8 cellular contexts compared by ENCODE assay signal in genomic region chr2:196336715-196337617, GRCh38.
DNase-seq lines count a peak whose midpoint lies in the region; ATAC-seq and TF ChIP-seq lines count a peak whose summit lies in the region.

No MANE protein-coding gene starts in this region.

- no peaks in the 10 kb centered on the region for H3K9me2 ChIP-seq in hepatocyte (replicated peaks; ENCODE audit: insufficient read depth)

- 79% methylated on average over 6 of the region's 6 CpGs for WGBS in hepatocyte (ENCODE audit: low lambda C conversion rate, missing lambda C conversion rate)
- 58 to 68% methylated on average over 6 of the region's 6 CpGs for WGBS in thyroid gland, 2 donors

- H3K79me2 ChIP-seq in hepatocyte: no peaks in the 10 kb centered on the region

- no peak overlapping the region for H3K27ac ChIP-seq in hepatocyte
- H3K27ac ChIP-seq in thyroid gland: no peak overlapping the region

- H3K27me3 ChIP-seq in hepatocyte: no peaks in the 10 kb centered on the region
- H3K27me3 ChIP-seq in thyroid gland: no peaks in the 10 kb centered on the region

- no peak overlapping the region for H2AFZ ChIP-seq in hepatocyte

- no peak overlapping the region for H3K27ac Mint-ChIP-seq in activated naive CD4-positive, alpha-beta T cell treated with anti-CD3 and anti-CD28 coated beads, Interleukin-2, amount 50 U/mL, for 72 hours

- TF ChIP-seq POLR2A in thyroid gland (IDR thresholded peaks at IDR 0.05): no peak

- peak; percentile 49 for ATAC-seq in GM18858 (IDR thresholded peaks at IDR 0.05; ENCODE audit: unreplicated experiment)
- ATAC-seq in activated naive CD4-positive, alpha-beta T cell treated with anti-CD3 and anti-CD28 coated beads, Interleukin-2, amount 50 U/mL, for 72 hours: peak; percentile 44 to 54

- H3K4me3 ChIP-seq in hepatocyte: no peak overlapping the region
- H3K4me3 ChIP-seq in thyroid gland (replicated peaks in 1 of 3): no peak overlapping the region

- H3K9me3 Mint-ChIP-seq in activated naive CD4-positive, alpha-beta T cell treated with anti-CD3 and anti-CD28 coated beads, Interleukin-2, amount 50 U/mL, for 72 hours: no peaks in the 10 kb centered on the region

- TF ChIP-seq CTCF in hepatocyte (IDR thresholded peaks at IDR 0.05; ENCODE audit: poor library complexity): peak; percentile 65
- peak in 4 of 6 experiments; percentile 15 to 50 (median 24) for TF ChIP-seq CTCF in thyroid gland (IDR thresholded peaks at IDR 0.05)

- no peaks in the 10 kb centered on the region for H4K20me1 ChIP-seq in hepatocyte (ENCODE audit: insufficient read depth, poor library complexity, severe bottlenecking)

- DNase-seq in AG20443 (ENCODE audit: low spot score): peak; percentile 67
- DNase-seq in NCI-H2227 (lab: John Stamatoyannopoulos, UW; ENCODE audit: unreplicated experiment): peak; percentile 64
- peak in 1 of 2 donors; percentile 20 for DNase-seq in activated naive CD4-positive, alpha-beta T cell treated with anti-CD3 and anti-CD28 coated beads, Interleukin-2, amount 50 U/mL, for 72 hours (ENCODE audit: low spot score in 2 of 2)
- DNase-seq in hepatocyte (ENCODE audit: low spot score): peak; percentile 53
- no peak for DNase-seq in thyroid gland
- no peak for DNase-seq in retina
- DNase-seq in DMS79 (lab: John Stamatoyannopoulos, UW): no peak

- H3K9me3 ChIP-seq in hepatocyte (ENCODE audit: low read depth) (no peaks in the 10 kb centered on the region), thyroid gland (no peaks in the 10 kb centered on the region)

- intact Hi-C loops in thyroid gland (cut with DNase I): loop anchor here (5.0 kb wide), 1 partner anchor 260 kb away; no protein-coding TSS in a partner anchor

- H3K4me2 ChIP-seq in hepatocyte: no peak overlapping the region

- H3K4me1 ChIP-seq in hepatocyte (ENCODE audit: insufficient read depth): no peaks in the 10 kb centered on the region
- no peaks in the 10 kb centered on the region for H3K4me1 ChIP-seq in thyroid gland

- no peaks in the 10 kb centered on the region for H3K36me3 Mint-ChIP-seq in activated naive CD4-positive, alpha-beta T cell treated with anti-CD3 and anti-CD28 coated beads, Interleukin-2, amount 50 U/mL, for 72 hours

- no peaks in the 10 kb centered on the region for H3K36me3 ChIP-seq in hepatocyte (replicated peaks; ENCODE audit: insufficient read depth, low read depth)
- H3K36me3 ChIP-seq in thyroid gland: no peaks in the 10 kb centered on the region

Comparison
In these comparisons a context has a peak if more than half of its experiments do, and no peak if none do; other contexts are left out.
1. DNase-seq: peak in AG20443 (single experiment), NCI-H2227 (single experiment) and hepatocyte (single experiment); none in thyroid gland (0 of 2), retina (single experiment) and DMS79 (single experiment).